In genomic region chr6:78629836-78630235, GRCh38 we compare ENCODE assay signal across 15 cellular contexts.
"Had no signal": no experiment of that assay in that cellular context is flagged by ENCODE, and none has a peak within 500 bp of the region (broad histone marks: within the 10 kb centered on the region; RNA-seq: fewer than 3 reads in every experiment).

No MANE protein-coding gene starts in this region.

- H3K4me1 ChIP-seq: ascending aorta, heart right ventricle, lower lobe of right lung, neural progenitor cell, pancreas had no signal

- H3K36me3 ChIP-seq: ascending aorta, heart right ventricle, lower lobe of right lung, neural progenitor cell, pancreas had no signal

- H3K9me3 ChIP-seq: ascending aorta, heart right ventricle, lower lobe of right lung, pancreas had no signal

- H3K4me3 ChIP-seq: neural progenitor cell had no signal

- H3K4me2 ChIP-seq: neural progenitor cell had no signal

- H3K27ac ChIP-seq: ascending aorta, foreskin keratinocyte, heart right ventricle, lower lobe of right lung, neural progenitor cell, pancreas had no signal

- ATAC-seq: activated CD8-positive, alpha-beta T cell treated with anti-CD3 and anti-CD28 coated beads for 36 hours; activated T-cell treated with anti-CD3 and anti-CD28 coated beads, Interleukin-2, amount 50 U/mL, for 72 hours; stimulated activated naive B cell treated with anti-CD40 and anti-IgM and Interleukin-4, amounts not matched to agents 10 μg/mL and 1 μg/mL and 100 μg/mL, for 72 hours had no signal

- DNase-seq: activated CD4-positive, alpha-beta T cell treated with anti-CD3 and anti-CD28 coated beads for 1 hour; activated CD8-positive, alpha-beta memory T cell treated with anti-CD3 and anti-CD28 coated beads, Interleukin-2, amount 50 U/mL, for 4 hours; activated CD8-positive, alpha-beta T cell treated with anti-CD3 and anti-CD28 coated beads for 36 hours; activated naive CD8-positive, alpha-beta T cell treated with anti-CD3 and anti-CD28 coated beads, Interleukin-2, amount 10 ng/mL, durations not matched to agents 7 days and 5 days; activated T-cell treated with anti-CD3 and anti-CD28 coated beads, Interleukin-2, amount 50 U/mL, for 72 hours; cortex of kidney; foreskin keratinocyte; stimulated activated CD4-positive, alpha-beta T cell treated with anti-CD3 and anti-CD28 coated beads, Interleukin-2, amount 100 ng/mL, for 24 hours; stimulated activated naive B cell treated with anti-CD40 and anti-IgM and Interleukin-4, amounts not matched to agents 10 μg/mL and 1 μg/mL and 100 μg/mL, for 72 hours; SW 1271 had no signal

- H3K27me3 ChIP-seq: ascending aorta, foreskin keratinocyte, neural progenitor cell, pancreas had no signal

- H3K9ac ChIP-seq: neural progenitor cell had no signal
